In the genomic region with DNA sequence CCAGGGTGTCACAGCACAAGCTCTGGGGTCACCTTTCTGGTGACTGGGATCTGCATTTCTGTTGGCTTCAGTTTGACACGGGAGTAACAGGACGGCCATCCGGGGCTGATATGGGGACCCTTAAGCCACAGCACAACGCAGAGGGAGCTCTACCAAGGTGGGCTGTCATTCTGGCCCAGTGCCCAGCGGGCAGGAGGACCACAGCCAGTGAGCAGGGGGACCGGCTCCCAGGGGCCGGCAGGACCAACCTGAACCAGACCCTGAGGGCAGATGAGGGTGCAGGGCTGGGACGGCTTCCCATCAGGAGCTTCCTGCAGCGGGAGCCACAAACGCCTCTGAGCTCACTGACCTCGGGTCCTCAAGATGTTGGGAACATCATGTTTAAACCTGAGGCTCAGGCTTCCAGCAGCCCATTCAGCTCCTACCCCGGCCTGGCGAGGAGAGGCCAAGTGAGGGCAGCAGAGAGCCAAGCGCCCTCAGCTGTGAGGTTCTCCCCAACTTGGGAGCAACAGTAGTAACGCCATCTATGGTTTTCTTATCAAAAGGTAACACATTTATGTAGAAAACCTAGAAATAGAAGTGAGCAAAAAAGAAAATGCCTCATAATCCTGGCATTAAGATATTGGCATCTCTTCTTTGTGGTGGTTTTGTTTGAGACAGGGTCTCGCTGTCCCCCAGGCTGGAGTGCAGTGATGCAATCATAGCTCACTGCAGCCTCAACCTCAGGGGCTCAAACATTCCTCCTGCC, we compare ENCODE assay signal across 8 cellular contexts. TPM values are rescaled to one million over a fixed set of nuclear protein-coding genes. Genes with fewer than 3 reads are reported as not detected.
DNase-seq lines count a peak whose midpoint lies in the region; FAIRE-seq and TF ChIP-seq lines count a peak whose summit lies in the region.

No MANE protein-coding gene starts in this region.

- no peak overlapping the region for H3K27ac ChIP-seq in left ventricle myocardium inferior (replicated peaks)

- peaks cover 29% of the 10 kb centered on the region for H3K36me3 ChIP-seq in left ventricle myocardium inferior

- H3K27me3 ChIP-seq in left ventricle myocardium inferior (ENCODE audit: low read depth) = peaks cover 32% of the 10 kb centered on the region

- FAIRE-seq in GM19239 (lab: Jason Lieb, UNC) = peak; percentile 88

- DNase-seq in AG20443 (ENCODE audit: low spot score) = peak; percentile 85
- peak; percentile 77 for DNase-seq in GM19239 (ENCODE audit: insufficient read length, low spot score)
- peak; percentile 39 for DNase-seq in RPMI7951 (ENCODE audit: low read depth)
- DNase-seq in activated gamma-delta T cell treated with anti-CD3 and anti-CD28 coated beads, Interleukin-2, amount 50 U/mL, for 16 hours (ENCODE audit: low read depth) = peak; percentile 33
- DNase-seq in left ventricle myocardium inferior = no peak
- DNase-seq in stimulated activated CD4-positive, alpha-beta T cell treated with anti-CD3 and anti-CD28 coated beads, Interleukin-1b, Interleukin-23, amount 100 ng/mL, for 48 hours = peak; percentile 45
- no peak for DNase-seq in DMS79 (lab: John Stamatoyannopoulos, UW)
- no peak for DNase-seq in NCI-H446 treated with DMSO at 0.1 percent for 48 hours (lab: John Stamatoyannopoulos, UW)

- peak; percentile 67 for TF ChIP-seq CTCF in left ventricle myocardium inferior (IDR thresholded peaks at IDR 0.05; ENCODE audit: borderline replicate concordance)

- no peaks in the 10 kb centered on the region for H3K9me3 ChIP-seq in left ventricle myocardium inferior (replicated peaks)

- intact Hi-C loops in left ventricle myocardium inferior (cut with micrococcal nuclease) = no loop called here

- H3K4me3 ChIP-seq in left ventricle myocardium inferior = no peak overlapping the region

- peaks cover 2% of the 10 kb centered on the region for H3K4me1 ChIP-seq in left ventricle myocardium inferior

RNA-seq across cellular contexts. Expression of a gene that starts 26.8 kb away (rescaled TPM):
- total RNA-seq in RPMI7951 (2014; rRNA removed; shearing (Covaris generic)) = 6.4 and 7.0 TPM in 2 replicates
- 21.1 TPM for total RNA-seq in left ventricle myocardium inferior

RNA-seq across cellular contexts. Expression of a gene that starts 36.0 kb away (rescaled TPM):
- total RNA-seq in RPMI7951 (2014; rRNA removed; shearing (Covaris generic)) = 16.1 and 16.7 TPM in 2 replicates
- total RNA-seq in left ventricle myocardium inferior = 2.6 TPM

Comparison
In these comparisons a context has a peak if more than half of its experiments do, and no peak if none do; other contexts are left out.
1. DNase-seq: peak in AG20443 (single experiment), GM19239 (single experiment), RPMI7951 (single experiment), activated gamma-delta T cell treated with anti-CD3 and anti-CD28 coated beads, Interleukin-2, amount 50 U/mL, for 16 hours (single experiment) and stimulated activated CD4-positive, alpha-beta T cell treated with anti-CD3 and anti-CD28 coated beads, Interleukin-1b, Interleukin-23, amount 100 ng/mL, for 48 hours (single experiment); none in left ventricle myocardium inferior (single experiment), DMS79 (single experiment) and NCI-H446 treated with DMSO at 0.1 percent for 48 hours (single experiment).